In genomic region chr5:178899289-178899688, GRCh38 we compare ENCODE assay signal across 1 cellular context.
TF ChIP-seq lines count a peak whose summit lies in the region.

No MANE protein-coding gene starts in this region.

TF ChIP-seq in H1, 55 proteins besides CTCF, POLR2A, EP300 and RAD21:
- TF ChIP-seq HDAC2 (IDR thresholded peaks at IDR 0.05; ENCODE audit: borderline replicate concordance in 1 of 2, low read depth in 2 of 2, low read length in 2 of 2) (no peak), BRCA1 (IDR thresholded peaks at IDR 0.05; ENCODE audit: low read depth, low read length) (no peak), KDM5A (IDR thresholded peaks at IDR 0.05; ENCODE audit: low read length) (no peak), RFX5 (IDR thresholded peaks at IDR 0.05; ENCODE audit: borderline replicate concordance, low read depth, low read length) (no peak), CBX5 (IDR thresholded peaks at IDR 0.05; ENCODE audit: low read depth, low read length) (no peak), YY1 (IDR thresholded peaks at IDR 0.05; ENCODE audit: low read depth, low read length) (no peak), BCL11A (IDR thresholded peaks at IDR 0.05; ENCODE audit: low read depth in 2 of 2, low read length in 2 of 2) (no peak), JUN (IDR thresholded peaks at IDR 0.05; ENCODE audit: low read depth, low read length) (no peak)
